ENCODE assay signal across 2 cellular contexts in genomic region chr13:96979861-96980260, GRCh38. TPM values are rescaled to one million over a fixed set of nuclear protein-coding genes. Genes with fewer than 3 reads are reported as not detected.
"Had no signal": no experiment of that assay in that cellular context is flagged by ENCODE, and none has a peak within 500 bp of the region (broad histone marks: within the 10 kb centered on the region; RNA-seq: fewer than 3 reads in every experiment).

No MANE protein-coding gene starts in this region.

RNA-seq across cellular contexts. Expression of gene OXGR1, which starts 14.4 kb away (rescaled TPM):
- total RNA-seq: thoracic aorta, tibial nerve had no signal
